ENCODE assay signal across 16 cellular contexts in the genomic region with DNA sequence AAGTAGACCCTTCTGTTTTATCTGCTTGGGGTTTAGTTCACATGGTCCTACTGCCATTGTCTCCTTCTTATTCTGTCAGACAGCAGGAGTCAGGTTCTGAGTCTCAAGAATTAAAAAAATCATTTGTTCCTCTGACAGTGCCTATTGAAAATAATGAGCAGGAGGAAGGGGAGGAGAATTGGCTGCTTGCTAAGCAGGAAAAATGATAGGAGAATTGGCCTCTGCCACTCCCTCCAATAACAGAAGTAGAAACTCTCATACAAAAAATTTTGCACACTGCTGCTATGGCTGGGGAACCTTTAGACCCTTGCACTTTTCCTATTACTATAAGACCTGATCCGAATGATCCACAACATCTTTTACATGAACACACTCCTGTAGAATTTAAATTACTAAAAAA. TPM values are rescaled to one million over a fixed set of nuclear protein-coding genes. Genes with fewer than 3 reads are reported as not detected.
A peak's percentile ranks its signal among the peaks of the same experiment; 100 is the strongest.
DNase-seq lines count a peak whose midpoint lies in the region; ATAC-seq, FAIRE-seq and TF ChIP-seq lines count a peak whose summit lies in the region.
"Had no signal": no experiment of that assay in that cellular context is flagged by ENCODE, and none has a peak within 500 bp of the region (broad histone marks: within the 10 kb centered on the region; RNA-seq: fewer than 3 reads in every experiment).

No MANE protein-coding gene starts in this region.

- H3K9me3 ChIP-seq in left ventricle myocardium inferior (replicated peaks) (no peaks in the 10 kb centered on the region), H1 (ENCODE audit: insufficient read depth in 2 of 2, low read depth in 1 of 2, low read length in 1 of 2) (no peaks in the 10 kb centered on the region), neuronal stem cell (replicated peaks in 1 of 2; ENCODE audit: control insufficient read depth in 2 of 2, insufficient read depth in 1 of 2, low read depth in 1 of 2, low read length in 2 of 2) (no peaks in the 10 kb centered on the region), H9 (ENCODE audit: control insufficient read depth, low read depth, low read length) (no peaks in the 10 kb centered on the region)
- H3K9me3 ChIP-seq: BLaER1 had no signal

- H2BK120ac ChIP-seq in H1 (replicated peaks; ENCODE audit: low read depth, low read length): no peak overlapping the region
- no peak overlapping the region for H2BK120ac ChIP-seq in neuronal stem cell (ENCODE audit: low read depth, low read length)
- no peak overlapping the region for H2BK120ac ChIP-seq in H9 (ENCODE audit: low read depth, low read length, poor library complexity, severe bottlenecking)

- H2BK12ac ChIP-seq in H1 (ENCODE audit: low read depth, low read length): no peak overlapping the region
- no peak overlapping the region for H2BK12ac ChIP-seq in neuronal stem cell (ENCODE audit: low read length)
- no peak overlapping the region for H2BK12ac ChIP-seq in H9 (ENCODE audit: insufficient read length, low read depth, low read length)

- H3K18ac ChIP-seq in H1 (ENCODE audit: extremely low read depth, low read length) (no peak overlapping the region), neuronal stem cell (ENCODE audit: low read length) (no peak overlapping the region), H9 (ENCODE audit: insufficient read length, low read depth, low read length) (no peak overlapping the region)

- H4K5ac ChIP-seq in H1 (ENCODE audit: insufficient read length, low read depth, low read length) (no peak overlapping the region), H9 (ENCODE audit: insufficient read length, low read depth, low read length) (no peak overlapping the region)

- H4K8ac ChIP-seq in H1 (ENCODE audit: extremely low read depth, insufficient read depth, low read length) (no peak overlapping the region), neuronal stem cell (ENCODE audit: low read depth, low read length) (no peak overlapping the region), H9 (replicated peaks; ENCODE audit: insufficient read length, low read depth, low read length) (no peak overlapping the region)

- CTCF ChIA-PET in H1 (lab: Charles Lee; ENCODE audit: partially characterized antibody): no interaction called here

- POLR2A ChIA-PET in H1 (lab: Charles Lee; ENCODE audit: partially characterized antibody): no interaction called here

- no peak overlapping the region for H3K23ac ChIP-seq in H1 (ENCODE audit: insufficient read length)
- H3K23ac ChIP-seq in neuronal stem cell (ENCODE audit: low read depth, low read length, poor library complexity): no peak overlapping the region
- H3K23ac ChIP-seq in H9 (ENCODE audit: insufficient read length, low read depth, low read length): no peak overlapping the region

- H3K4me2 ChIP-seq in H1 (ENCODE audit: insufficient read depth in 1 of 2, low read depth in 2 of 2, low read length in 2 of 2): no peak overlapping the region
- no peak overlapping the region for H3K4me2 ChIP-seq in neuronal stem cell (ENCODE audit: insufficient read depth, low read length, poor library complexity, severe bottlenecking)
- H3K4me2 ChIP-seq in H9 (ENCODE audit: insufficient read depth, insufficient read length, low read length): no peak overlapping the region

- no peak for TF ChIP-seq RAD21 in H1 (IDR thresholded peaks at IDR 0.05 in 1 of 2, conservative IDR thresholded peaks at IDR 0.05 in 1 of 2; ENCODE audit: low read depth in 2 of 2, low read length in 2 of 2)

- H2BK5ac ChIP-seq in H1 (ENCODE audit: low read depth, low read length): no peak overlapping the region
- H2BK5ac ChIP-seq in neuronal stem cell (ENCODE audit: low read length): no peak overlapping the region
- no peak overlapping the region for H2BK5ac ChIP-seq in H9 (ENCODE audit: insufficient read length, low read length)

- H3K4ac ChIP-seq in H1 (replicated peaks; ENCODE audit: insufficient read length, low read depth, low read length) (no peak overlapping the region), neuronal stem cell (ENCODE audit: low read length) (no peak overlapping the region), H9 (ENCODE audit: low read depth, low read length) (no peak overlapping the region)

- no peaks in the 10 kb centered on the region for H3K9me3 Mint-ChIP-seq in H9
- H3K9me3 Mint-ChIP-seq: HFFc6 had no signal

- intact Hi-C loops in left ventricle myocardium inferior (cut with micrococcal nuclease) (no loop called here), cardiac septum (cut with DNase I) (no loop called here)

- H2BK15ac ChIP-seq in H1 (ENCODE audit: low read length) (no peak overlapping the region), neuronal stem cell (ENCODE audit: low read length) (no peak overlapping the region), H9 (ENCODE audit: low read depth, low read length) (no peak overlapping the region)

- no peaks in the 10 kb centered on the region; a peak in 1 of 7 replicates for H3K36me3 Mint-ChIP-seq in H9 (ENCODE audit: insufficient read depth in 1 of 3, low read depth in 3 of 3)

- H3K79me1 ChIP-seq in H1 (ENCODE audit: low read depth, low read length) (no peaks in the 10 kb centered on the region), neuronal stem cell (ENCODE audit: low read depth, low read length) (no peaks in the 10 kb centered on the region), H9 (ENCODE audit: insufficient read depth, low read depth, low read length, poor library complexity, severe bottlenecking) (no peaks in the 10 kb centered on the region)

- H3K27me3 Mint-ChIP-seq in H9 (ENCODE audit: low read depth): peaks cover 2% of the 10 kb centered on the region; the same call in 1 of the 2 replicates

- no peak for FAIRE-seq in H1 (lab: Jason Lieb, UNC)
- FAIRE-seq: HepG2, HTR-8/SVneo had no signal

- DNase-seq in left ventricle myocardium inferior (no peak), cardiac septum (ENCODE audit: low spot score) (no peak), H1 (ENCODE audit: low read depth in 1 of 2, low spot score in 2 of 2) (no peak), neuronal stem cell (ENCODE audit: low spot score) (no peak), H9 (no peak), KBM-7 (no peak)
- DNase-seq: 8988T, AML-193, DMS53, GM23248, HCEC 1CT, HFFc6 had no signal

- H3K36me3 ChIP-seq in left ventricle myocardium inferior (no peaks in the 10 kb centered on the region), H1 (ENCODE audit: control insufficient read depth in 2 of 4, insufficient read depth in 4 of 4, low read length in 3 of 4) (no peaks in the 10 kb centered on the region), neuronal stem cell (replicated peaks in 1 of 2; ENCODE audit: control insufficient read depth in 2 of 2, insufficient read depth in 2 of 2, low read length in 2 of 2) (no peaks in the 10 kb centered on the region)
- H3K36me3 ChIP-seq: BLaER1 had no signal

- H3K4me1 ChIP-seq in left ventricle myocardium inferior: peaks cover 14% of the 10 kb centered on the region
- peaks cover 0 to 10% (median 7%) of the 10 kb centered on the region in 4 experiments; a peak in 4 of 7 replicates for H3K4me1 ChIP-seq in H1 (replicated peaks in 1 of 4; ENCODE audit: control insufficient read depth in 3 of 4, insufficient read depth in 4 of 4, low read length in 3 of 4)
- H3K4me1 ChIP-seq in neuronal stem cell (ENCODE audit: control insufficient read depth in 2 of 2, insufficient read depth in 1 of 2, low read depth in 1 of 2, low read length in 2 of 2): peaks cover 10 to 17% of the 10 kb centered on the region in 2 donors
- peaks cover 2% of the 10 kb centered on the region; the same call in 1 of the 2 replicates for H3K4me1 ChIP-seq in H9 (ENCODE audit: insufficient read depth, low read length)

- H4K20me1 ChIP-seq in H1 (replicated peaks in 1 of 2; ENCODE audit: control insufficient read depth in 1 of 2, insufficient read depth in 2 of 2, low read length in 2 of 2) (no peaks in the 10 kb centered on the region), H9 (ENCODE audit: control insufficient read depth, insufficient read depth, insufficient read length) (no peaks in the 10 kb centered on the region)
- H4K20me1 ChIP-seq: BLaER1 had no signal

- no peak overlapping the region; a peak in 1 of 7 replicates for H3K27ac Mint-ChIP-seq in H9
- H3K27ac Mint-ChIP-seq: HFFc6 had no signal

- H3K56ac ChIP-seq in H1 (replicated peaks; ENCODE audit: insufficient read length, low read depth, low read length) (no peak overlapping the region), H9 (ENCODE audit: insufficient read length, low read depth, low read length) (no peak overlapping the region)

- H3K79me2 ChIP-seq in H1 (ENCODE audit: control insufficient read depth in 1 of 2, insufficient read depth in 2 of 2, low read length in 2 of 2): no peaks in the 10 kb centered on the region
- H3K79me2 ChIP-seq in H9 (ENCODE audit: insufficient read depth, low read length): no peaks in the 10 kb centered on the region

- WGBS in H1 (ENCODE audit: extremely low coverage in 1 of 2, insufficient coverage in 1 of 2, insufficient read length in 1 of 2, insufficient replicate concordance in 2 of 2, low coverage in 1 of 2, low lambda C conversion rate in 2 of 2, missing lambda C conversion rate in 1 of 2), 2 experiments: 95% methylated on average over 1 of the region's 1 CpG; no CpG with 5 or more reads in 1 of the 2 experiments
- WGBS in neuronal stem cell (ENCODE audit: extremely low coverage in 2 of 2, insufficient read length in 2 of 2, insufficient replicate concordance in 1 of 2), 2 donors: no CpG with 5 or more reads among the region's 1 CpG
- WGBS in H9 (ENCODE audit: extremely low coverage, insufficient read length, low lambda C conversion rate): no CpG with 5 or more reads among the region's 1 CpG

- no peak overlapping the region for H3K4me3 Mint-ChIP-seq in H9
- H3K4me3 Mint-ChIP-seq: HFFc6 had no signal

- in situ Hi-C loops in KBM-7 (cut with MboI; ENCODE audit: low pct_unique_long_range_greater_than_20kb, low sequenced_read_pairs): no loop called here

- no peak overlapping the region for H3K9ac ChIP-seq in H1 (replicated peaks in 1 of 4; ENCODE audit: extremely low read depth in 1 of 4, low read depth in 3 of 4, low read length in 3 of 4)
- H3K9ac ChIP-seq in neuronal stem cell (ENCODE audit: low read depth, low read length, poor library complexity): no peak overlapping the region
- H3K9ac ChIP-seq in H9 (ENCODE audit: extremely low read depth, insufficient read length, low read length): no peak overlapping the region
- H3K9ac ChIP-seq: BLaER1, GM23248 had no signal

- H3K4me3 ChIP-seq in left ventricle myocardium inferior: no peak overlapping the region
- H3K4me3 ChIP-seq in H1 (ENCODE audit: extremely low read depth in 1 of 4, insufficient read depth in 2 of 4, low read depth in 3 of 4, low read length in 4 of 4): no peak overlapping the region
- no peak overlapping the region for H3K4me3 ChIP-seq in neuronal stem cell (ENCODE audit: low read length in 2 of 2)
- H3K4me3 ChIP-seq: BLaER1, GM23248 had no signal

- no peak for TF ChIP-seq POLR2A in H1 (IDR thresholded peaks at IDR 0.05; ENCODE audit: control extremely low read depth in 1 of 2, low read depth in 2 of 2, low read length in 2 of 2)

- H2AFZ ChIP-seq in H1 (ENCODE audit: low read length) (0 out of 2 replicates have a peak overlapping the region, but pooled peaks have one; percentile 47), neuronal stem cell (ENCODE audit: low read length) (peak overlapping the region; percentile 85), H9 (ENCODE audit: low read length) (no peak overlapping the region)
- H2AFZ ChIP-seq: GM23248 had no signal

- no peak overlapping the region for H2AK5ac ChIP-seq in H1 (ENCODE audit: low read depth, low read length)
- H2AK5ac ChIP-seq in neuronal stem cell (ENCODE audit: low read depth, low read length): no peak overlapping the region
- H2AK5ac ChIP-seq in H9 (ENCODE audit: insufficient read length, low read length): no peak overlapping the region

- H3K14ac ChIP-seq in H1 (ENCODE audit: insufficient read length) (no peak overlapping the region), neuronal stem cell (ENCODE audit: low read length) (no peak overlapping the region), H9 (ENCODE audit: insufficient read depth, low read length) (no peak overlapping the region)

- H3K27ac ChIP-seq in left ventricle myocardium inferior (replicated peaks) (peak overlapping the region; percentile 34), H1 (ENCODE audit: low read depth, low read length) (no peak overlapping the region), neuronal stem cell (replicated peaks; ENCODE audit: low read length) (no peak overlapping the region), H9 (ENCODE audit: insufficient read length, low read depth, low read length) (no peak overlapping the region)
- H3K27ac ChIP-seq: BLaER1, GM23248 had no signal

- peaks cover 19 to 20% of the 10 kb centered on the region in 2 experiments for H3K4me1 Mint-ChIP-seq in H9

- no peak for ATAC-seq in GM19397 (IDR thresholded peaks at IDR 0.05; ENCODE audit: unreplicated experiment)
- ATAC-seq: HepG2 had no signal

- H3T11ph ChIP-seq in H9 (ENCODE audit: low read length): no peak overlapping the region

- H4K91ac ChIP-seq in H1 (replicated peaks; ENCODE audit: insufficient read length, low read length) (no peak overlapping the region), neuronal stem cell (ENCODE audit: low read depth, low read length, poor library complexity) (no peak overlapping the region), H9 (ENCODE audit: insufficient read length, low read depth, low read length) (no peak overlapping the region)

- H2BK20ac ChIP-seq in H1 (ENCODE audit: low read length) (no peak overlapping the region), H9 (ENCODE audit: low read depth, low read length, poor library complexity, severe bottlenecking) (no peak overlapping the region)

- no peak for TF ChIP-seq CTCF in left ventricle myocardium inferior (IDR thresholded peaks at IDR 0.05; ENCODE audit: borderline replicate concordance)
- no peak for TF ChIP-seq CTCF in H1 (IDR thresholded peaks at IDR 0.05; ENCODE audit: control extremely low read depth in 1 of 3, insufficient read depth in 1 of 3, low read depth in 1 of 3, low read length in 3 of 3)
- TF ChIP-seq CTCF in H9 (conservative IDR thresholded peaks at IDR 0.05): no peak

- TF ChIP-seq EP300 in H1 (IDR thresholded peaks at IDR 0.05; ENCODE audit: borderline replicate concordance in 1 of 2, low read depth in 2 of 2, low read length in 2 of 2): no peak

- no peaks in the 10 kb centered on the region for H3K23me2 ChIP-seq in H1 (ENCODE audit: low read depth, low read length)
- no peaks in the 10 kb centered on the region for H3K23me2 ChIP-seq in H9 (ENCODE audit: insufficient read length, low read depth, low read length, poor library complexity, severe bottlenecking)

- H3K27me3 ChIP-seq in left ventricle myocardium inferior (ENCODE audit: low read depth): peaks cover 9% of the 10 kb centered on the region
- no peaks in the 10 kb centered on the region for H3K27me3 ChIP-seq in H1 (replicated peaks in 1 of 4; ENCODE audit: control insufficient read depth in 3 of 4, extremely low read depth in 1 of 4, insufficient read depth in 3 of 4, low read length in 3 of 4)
- H3K27me3 ChIP-seq in neuronal stem cell (ENCODE audit: control insufficient read depth in 3 of 3, insufficient read depth in 3 of 3, low read depth in 1 of 3, low read length in 3 of 3): no peaks in the 10 kb centered on the region
- H3K27me3 ChIP-seq in H9 (ENCODE audit: insufficient read depth, low read length): no peaks in the 10 kb centered on the region
- H3K27me3 ChIP-seq: BLaER1 had no signal

RNA-seq across cellular contexts. Expression of gene OR13A1, which starts 35.7 kb away (rescaled TPM):
- not detected for total RNA-seq in left ventricle myocardium inferior
- total RNA-seq in cardiac septum: not detected
- not detected in 2 replicates for total RNA-seq in H1 (2021; fragmentation: NEBNext Ultra II Directional; extraction: Animal tissue kit (Norgen Biotek cat#: 25700))
- 0.35 and 0.53 TPM in 2 replicates for polyA plus RNA-seq in H1 (2011; rRNA removed)
- 0.27 TPM for polyA plus RNA-seq in H1 (2011; cell fraction: cytosol; rRNA removed)
- 1.3 TPM for polyA plus RNA-seq in H1 (2011; cell fraction: nucleus; rRNA removed)
- polyA plus RNA-seq in H1 (2012, experiment 1 of 2): 0.06 to 0.19 TPM (median 0.17 TPM) in 3 of 4 replicates, not detected in the other
- not detected for polyA plus RNA-seq in H1 (2012, experiment 2 of 2)
- 0.02 TPM for polyA plus RNA-seq in H1 (2013, experiment 1 of 2)
- 0.04 TPM for polyA plus RNA-seq in H1 (2013, experiment 2 of 2)
- 0.39 and 0.66 TPM in 2 replicates for polyA minus RNA-seq in H1 (2011; rRNA and poly(A)+ RNA removed)
- 0.59 TPM for polyA minus RNA-seq in H1 (2011; cell fraction: cytosol; rRNA and poly(A)+ RNA removed)
- 0.70 TPM for polyA minus RNA-seq in H1 (2011; cell fraction: nucleus; rRNA and poly(A)+ RNA removed)
- polyA plus RNA-seq in neuronal stem cell (2013, experiment 1 of 2): 0.22 TPM
- 0.22 TPM for polyA plus RNA-seq in neuronal stem cell (2013, experiment 2 of 2)
- total RNA-seq in H9 (2021): 0.13 and 0.15 TPM in 2 replicates
- total RNA-seq: GM23248, HepG2, HFFc6 had no signal
- polyA plus RNA-seq: GM23248, HepG2 had no signal
